ENCODE assay signal across 8 cellular contexts in the genomic region with DNA sequence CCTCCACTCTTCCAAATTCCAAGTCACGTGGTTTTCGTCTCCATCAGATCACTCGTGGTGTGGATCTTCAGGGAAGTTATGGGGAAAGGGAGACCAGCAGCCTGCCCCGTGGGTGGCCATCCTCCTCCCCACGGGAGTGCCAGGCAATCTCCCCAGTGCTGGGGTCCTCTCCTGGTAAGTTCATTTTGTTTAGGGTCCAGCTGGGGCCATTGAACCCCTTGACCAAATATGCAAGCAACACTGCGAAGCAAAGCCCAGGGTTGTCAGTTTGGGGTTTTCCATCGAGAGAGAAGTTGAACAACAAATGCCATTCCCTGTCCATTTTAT. TPM values are rescaled to one million over a fixed set of nuclear protein-coding genes. Genes with fewer than 3 reads are reported as not detected.
DNase-seq lines count a peak whose midpoint lies in the region; ATAC-seq and TF ChIP-seq lines count a peak whose summit lies in the region.

No MANE protein-coding gene starts in this region.

- DNase-seq in GM23338 (ENCODE audit: low spot score), result no peak
- no peak for DNase-seq in fibroblast of pulmonary artery (ENCODE audit: low read depth)
- no peak for DNase-seq in gastrocnemius medialis
- DNase-seq in NCI-H2196 treated with DMSO at 0.1 percent for 48 hours (lab: John Stamatoyannopoulos, UW; ENCODE audit: unreplicated experiment), result no peak
- no peak for DNase-seq in cerebellar nuclear complex (lab: John Stamatoyannopoulos, UW)
- DNase-seq in MV-4-11 (lab: John Stamatoyannopoulos, UW), result no peak

- H3K4me2 ChIP-seq in GM23338, result peak overlapping the region; percentile 88

- peak overlapping the region; percentile 94; the same call in 1 of the 2 replicates for H3K27ac Mint-ChIP-seq in GM23338

- H3K27ac ChIP-seq in GM23338 (ENCODE audit: low read depth), result 0 out of 2 replicates have a peak overlapping the region, but pooled peaks have one; percentile 23
- H3K27ac ChIP-seq in gastrocnemius medialis, result peak overlapping the region; percentile 90 to 96 (median 92)

- no peaks in the 10 kb centered on the region for H3K9me2 ChIP-seq in GM23338 (ENCODE audit: insufficient read depth)

- in situ Hi-C loops in gastrocnemius medialis (cut with MboI; ENCODE audit: low sequenced_read_pairs in 4 of 4), result loop anchor here in 2 of 4 donors (5.0 to 25.0 kb wide), 2 partner anchors 55 to 570 kb away; a partner anchor contains a TSS

- TF ChIP-seq CTCF in GM23338 (conservative IDR thresholded peaks at IDR 0.05; ENCODE audit: low read depth in 2 of 2) (no peak), WI38 (IDR thresholded peaks at IDR 0.05; ENCODE audit: low read depth, low read length) (no peak), fibroblast of pulmonary artery (IDR thresholded peaks at IDR 0.05; ENCODE audit: low read length, missing control alignments) (no peak), gastrocnemius medialis (IDR thresholded peaks at IDR 0.05 in 4 of 5, conservative IDR thresholded peaks at IDR 0.05 in 1 of 5) (no peak)

- peak overlapping the region; percentile 44 for H2AFZ ChIP-seq in GM23338

- H3K4me3 ChIP-seq in GM23338, result peak overlapping the region; percentile 75
- H3K4me3 ChIP-seq in WI38 (ENCODE audit: low read depth, low read length), result peak overlapping the region; percentile 67
- H3K4me3 ChIP-seq in fibroblast of pulmonary artery (replicated peaks; ENCODE audit: low read depth, low read length), result peak overlapping the region; percentile 68
- peak overlapping the region; percentile 75 to 99 (median 87) for H3K4me3 ChIP-seq in gastrocnemius medialis

- H3K9me3 ChIP-seq in gastrocnemius medialis, result no peaks in the 10 kb centered on the region

- H3K79me2 ChIP-seq in GM23338 (replicated peaks; ENCODE audit: insufficient read depth), result peaks cover 13% of the 10 kb centered on the region

- H3K4me3 Mint-ChIP-seq in GM23338, result peak overlapping the region; percentile 91

- H3K36me3 ChIP-seq in GM23338 (ENCODE audit: insufficient read depth) (no peaks in the 10 kb centered on the region), gastrocnemius medialis (no peaks in the 10 kb centered on the region)

- TF ChIP-seq POLR2A in gastrocnemius medialis (IDR thresholded peaks at IDR 0.05), result no peak

- no peaks in the 10 kb centered on the region for H4K20me1 ChIP-seq in GM23338 (replicated peaks; ENCODE audit: insufficient read depth)

- ATAC-seq in GM23338 (no peak), gastrocnemius medialis (no peak), GM18520 (IDR thresholded peaks at IDR 0.05; ENCODE audit: unreplicated experiment) (no peak)

- H3K27me3 Mint-ChIP-seq in GM23338 (ENCODE audit: insufficient read depth, low read depth, poor library complexity), result peaks cover 20% of the 10 kb centered on the region

- H3K4me1 Mint-ChIP-seq in GM23338, result peaks cover 12% of the 10 kb centered on the region

- no peaks in the 10 kb centered on the region for H3K36me3 Mint-ChIP-seq in GM23338 (ENCODE audit: low read depth)

- H3K4me1 ChIP-seq in GM23338 (ENCODE audit: insufficient read depth) (peaks cover 8% of the 10 kb centered on the region), gastrocnemius medialis (peaks cover 42% of the 10 kb centered on the region in 2 donors)

- H3F3A ChIP-seq in GM23338 (replicated peaks; ENCODE audit: low read depth), result 0 out of 2 replicates have a peak, but pooled peaks cover 3% of the 10 kb centered on the region

- H3K27me3 ChIP-seq in GM23338 (ENCODE audit: insufficient read depth) (no peaks in the 10 kb centered on the region), gastrocnemius medialis (no peaks in the 10 kb centered on the region)

- intact Hi-C loops in gastrocnemius medialis (cut with DNase I; ENCODE audit: low total_unique reads), result loop anchor here (1.0 to 5.0 kb wide), 5 partner anchors 41 to 565 kb away; a partner anchor contains a TSS

- H3K9me3 Mint-ChIP-seq in GM23338, result no peaks in the 10 kb centered on the region; the same call in 2 of the 3 replicates

TF ChIP-seq in GM23338, 12 proteins besides CTCF, POLR2A, EP300 and RAD21 (continues in another document):
- no peak for TF ChIP-seq JUNB (IDR thresholded peaks at IDR 0.05; ENCODE audit: unreplicated experiment)
- TF ChIP-seq ZNF114 (CRISPR knock-in tag; IDR thresholded peaks at IDR 0.05), result no peak
- no peak for TF ChIP-seq CREB1 (CRISPR knock-in tag; IDR thresholded peaks at IDR 0.05; ENCODE audit: low read depth)
- TF ChIP-seq, protein P1, sequence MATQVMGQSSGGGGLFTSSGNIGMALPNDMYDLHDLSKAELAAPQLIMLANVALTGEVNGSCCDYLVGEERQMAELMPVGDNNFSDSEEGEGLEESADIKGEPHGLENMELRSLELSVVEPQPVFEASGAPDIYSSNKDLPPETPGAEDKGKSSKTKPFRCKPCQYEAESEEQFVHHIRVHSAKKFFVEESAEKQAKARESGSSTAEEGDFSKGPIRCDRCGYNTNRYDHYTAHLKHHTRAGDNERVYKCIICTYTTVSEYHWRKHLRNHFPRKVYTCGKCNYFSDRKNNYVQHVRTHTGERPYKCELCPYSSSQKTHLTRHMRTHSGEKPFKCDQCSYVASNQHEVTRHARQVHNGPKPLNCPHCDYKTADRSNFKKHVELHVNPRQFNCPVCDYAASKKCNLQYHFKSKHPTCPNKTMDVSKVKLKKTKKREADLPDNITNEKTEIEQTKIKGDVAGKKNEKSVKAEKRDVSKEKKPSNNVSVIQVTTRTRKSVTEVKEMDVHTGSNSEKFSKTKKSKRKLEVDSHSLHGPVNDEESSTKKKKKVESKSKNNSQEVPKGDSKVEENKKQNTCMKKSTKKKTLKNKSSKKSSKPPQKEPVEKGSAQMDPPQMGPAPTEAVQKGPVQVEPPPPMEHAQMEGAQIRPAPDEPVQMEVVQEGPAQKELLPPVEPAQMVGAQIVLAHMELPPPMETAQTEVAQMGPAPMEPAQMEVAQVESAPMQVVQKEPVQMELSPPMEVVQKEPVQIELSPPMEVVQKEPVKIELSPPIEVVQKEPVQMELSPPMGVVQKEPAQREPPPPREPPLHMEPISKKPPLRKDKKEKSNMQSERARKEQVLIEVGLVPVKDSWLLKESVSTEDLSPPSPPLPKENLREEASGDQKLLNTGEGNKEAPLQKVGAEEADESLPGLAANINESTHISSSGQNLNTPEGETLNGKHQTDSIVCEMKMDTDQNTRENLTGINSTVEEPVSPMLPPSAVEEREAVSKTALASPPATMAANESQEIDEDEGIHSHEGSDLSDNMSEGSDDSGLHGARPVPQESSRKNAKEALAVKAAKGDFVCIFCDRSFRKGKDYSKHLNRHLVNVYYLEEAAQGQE (IDR thresholded peaks at IDR 0.05; ENCODE audit: unreplicated experiment), result no peak

RNA-seq across cellular contexts. Expression of a gene that starts 4.1 kb away (rescaled TPM):
- 43.2 and 56.2 TPM in 2 replicates for total RNA-seq in GM23338 (2014; rRNA removed; shearing (Covaris generic))
- polyA plus RNA-seq in GM23338 (2016; fragmentation: Nextera tagmentation; extraction: Ambion mirVana), result 79.7 and 84.6 TPM in 2 replicates
- total RNA-seq in gastrocnemius medialis, result 10 to 100 TPM; 49.8 to 90.6 (median 59.3) TPM
